Comparison of ENCODE assay signal across 1 cellular context in the genomic region with DNA sequence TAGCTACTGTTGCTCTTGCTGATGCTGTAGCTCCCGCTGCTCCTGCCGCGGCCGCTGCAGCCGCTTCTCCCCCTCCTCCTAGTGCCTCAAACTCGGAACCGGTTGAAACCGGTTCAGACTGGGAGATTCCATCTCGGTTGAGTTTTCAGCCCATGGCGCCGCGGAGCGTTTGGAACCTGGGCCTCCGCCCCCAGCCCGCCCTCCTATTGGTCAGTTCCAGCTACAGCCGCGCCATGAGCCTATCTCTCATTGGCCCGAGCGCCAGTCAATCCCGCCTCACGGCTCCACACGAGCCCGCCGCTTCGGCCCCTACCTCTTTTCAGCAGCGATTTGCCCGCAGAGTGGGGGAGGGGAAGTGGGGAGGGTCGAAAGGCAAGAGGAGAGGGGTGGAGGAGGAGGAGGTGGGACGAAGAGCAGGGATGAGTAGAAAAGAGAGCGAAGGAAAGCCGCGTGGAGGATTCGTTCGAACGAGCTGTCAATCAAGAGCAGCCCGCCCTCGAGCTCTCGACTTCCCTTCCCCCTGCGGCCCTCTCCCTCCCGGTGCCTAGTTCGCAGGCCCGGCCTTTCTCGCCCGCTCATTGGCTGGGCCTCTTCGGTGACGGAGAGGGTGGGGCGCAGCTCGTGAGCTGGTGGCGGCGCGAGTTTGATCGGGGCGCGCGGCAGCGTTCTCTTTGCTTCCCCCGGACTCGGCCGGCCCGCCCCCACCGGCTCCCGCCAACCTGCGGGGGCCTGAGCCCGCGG.
TF ChIP-seq lines count a peak whose summit lies in the region.

A gene with protein sequence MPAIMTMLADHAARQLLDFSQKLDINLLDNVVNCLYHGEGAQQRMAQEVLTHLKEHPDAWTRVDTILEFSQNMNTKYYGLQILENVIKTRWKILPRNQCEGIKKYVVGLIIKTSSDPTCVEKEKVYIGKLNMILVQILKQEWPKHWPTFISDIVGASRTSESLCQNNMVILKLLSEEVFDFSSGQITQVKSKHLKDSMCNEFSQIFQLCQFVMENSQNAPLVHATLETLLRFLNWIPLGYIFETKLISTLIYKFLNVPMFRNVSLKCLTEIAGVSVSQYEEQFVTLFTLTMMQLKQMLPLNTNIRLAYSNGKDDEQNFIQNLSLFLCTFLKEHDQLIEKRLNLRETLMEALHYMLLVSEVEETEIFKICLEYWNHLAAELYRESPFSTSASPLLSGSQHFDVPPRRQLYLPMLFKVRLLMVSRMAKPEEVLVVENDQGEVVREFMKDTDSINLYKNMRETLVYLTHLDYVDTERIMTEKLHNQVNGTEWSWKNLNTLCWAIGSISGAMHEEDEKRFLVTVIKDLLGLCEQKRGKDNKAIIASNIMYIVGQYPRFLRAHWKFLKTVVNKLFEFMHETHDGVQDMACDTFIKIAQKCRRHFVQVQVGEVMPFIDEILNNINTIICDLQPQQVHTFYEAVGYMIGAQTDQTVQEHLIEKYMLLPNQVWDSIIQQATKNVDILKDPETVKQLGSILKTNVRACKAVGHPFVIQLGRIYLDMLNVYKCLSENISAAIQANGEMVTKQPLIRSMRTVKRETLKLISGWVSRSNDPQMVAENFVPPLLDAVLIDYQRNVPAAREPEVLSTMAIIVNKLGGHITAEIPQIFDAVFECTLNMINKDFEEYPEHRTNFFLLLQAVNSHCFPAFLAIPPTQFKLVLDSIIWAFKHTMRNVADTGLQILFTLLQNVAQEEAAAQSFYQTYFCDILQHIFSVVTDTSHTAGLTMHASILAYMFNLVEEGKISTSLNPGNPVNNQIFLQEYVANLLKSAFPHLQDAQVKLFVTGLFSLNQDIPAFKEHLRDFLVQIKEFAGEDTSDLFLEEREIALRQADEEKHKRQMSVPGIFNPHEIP (N-terminal part only) (minus strand): TSS at position 178 of the 741 bp plus-strand sequence. CDS start 4,459 bp downstream, outside the sequence.

TF ChIP-seq in HepG2, 621 proteins besides CTCF, POLR2A, EP300 and RAD21 (continued from another document and continues in another):
- TF ChIP-seq, protein P1, sequence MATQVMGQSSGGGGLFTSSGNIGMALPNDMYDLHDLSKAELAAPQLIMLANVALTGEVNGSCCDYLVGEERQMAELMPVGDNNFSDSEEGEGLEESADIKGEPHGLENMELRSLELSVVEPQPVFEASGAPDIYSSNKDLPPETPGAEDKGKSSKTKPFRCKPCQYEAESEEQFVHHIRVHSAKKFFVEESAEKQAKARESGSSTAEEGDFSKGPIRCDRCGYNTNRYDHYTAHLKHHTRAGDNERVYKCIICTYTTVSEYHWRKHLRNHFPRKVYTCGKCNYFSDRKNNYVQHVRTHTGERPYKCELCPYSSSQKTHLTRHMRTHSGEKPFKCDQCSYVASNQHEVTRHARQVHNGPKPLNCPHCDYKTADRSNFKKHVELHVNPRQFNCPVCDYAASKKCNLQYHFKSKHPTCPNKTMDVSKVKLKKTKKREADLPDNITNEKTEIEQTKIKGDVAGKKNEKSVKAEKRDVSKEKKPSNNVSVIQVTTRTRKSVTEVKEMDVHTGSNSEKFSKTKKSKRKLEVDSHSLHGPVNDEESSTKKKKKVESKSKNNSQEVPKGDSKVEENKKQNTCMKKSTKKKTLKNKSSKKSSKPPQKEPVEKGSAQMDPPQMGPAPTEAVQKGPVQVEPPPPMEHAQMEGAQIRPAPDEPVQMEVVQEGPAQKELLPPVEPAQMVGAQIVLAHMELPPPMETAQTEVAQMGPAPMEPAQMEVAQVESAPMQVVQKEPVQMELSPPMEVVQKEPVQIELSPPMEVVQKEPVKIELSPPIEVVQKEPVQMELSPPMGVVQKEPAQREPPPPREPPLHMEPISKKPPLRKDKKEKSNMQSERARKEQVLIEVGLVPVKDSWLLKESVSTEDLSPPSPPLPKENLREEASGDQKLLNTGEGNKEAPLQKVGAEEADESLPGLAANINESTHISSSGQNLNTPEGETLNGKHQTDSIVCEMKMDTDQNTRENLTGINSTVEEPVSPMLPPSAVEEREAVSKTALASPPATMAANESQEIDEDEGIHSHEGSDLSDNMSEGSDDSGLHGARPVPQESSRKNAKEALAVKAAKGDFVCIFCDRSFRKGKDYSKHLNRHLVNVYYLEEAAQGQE (IDR thresholded peaks at IDR 0.05; ENCODE audit: borderline replicate concordance in 1 of 2, low read depth in 1 of 2, low read length in 2 of 2), result peak in 1 of 2 experiments; percentile 18; a peak in 1 of 4 replicates
- TF ChIP-seq ZFP36 (IDR thresholded peaks at IDR 0.05; ENCODE audit: borderline replicate concordance, low read depth, low read length, partially characterized antibody), result no peak
- TF ChIP-seq ZNF567 (CRISPR knock-in tag; IDR thresholded peaks at IDR 0.05; ENCODE audit: borderline replicate concordance), result peak; percentile 56; the same call in 1 of the 2 replicates
- TF ChIP-seq MEF2D (CRISPR knock-in tag; IDR thresholded peaks at IDR 0.05), result peak; percentile 23; the same call in 1 of the 2 replicates
- 0 out of 2 replicates have a peak, but pooled peaks have one; percentile 57 for TF ChIP-seq NCOA1 (CRISPR knock-in tag; IDR thresholded peaks at IDR 0.05)
- peak; percentile 53; the same call in 1 of the 2 replicates for TF ChIP-seq NFKB2 (CRISPR knock-in tag; IDR thresholded peaks at IDR 0.05; ENCODE audit: borderline replicate concordance)
- TF ChIP-seq ZNF337 (CRISPR knock-in tag; IDR thresholded peaks at IDR 0.05; ENCODE audit: borderline replicate concordance, low read depth), result peak; percentile 75; the same call in 1 of the 2 replicates
- peak; percentile 90 for TF ChIP-seq BHLHE40 (IDR thresholded peaks at IDR 0.05; ENCODE audit: low read length)
- peak; percentile 42; the same call in 1 of the 2 replicates for TF ChIP-seq IRX3 (CRISPR knock-in tag; IDR thresholded peaks at IDR 0.05; ENCODE audit: borderline replicate concordance, low read depth)
- peak; percentile 73; the same call in 1 of the 2 replicates for TF ChIP-seq PITX1 (CRISPR knock-in tag; IDR thresholded peaks at IDR 0.05)
- peak; percentile 67; the same call in 1 of the 2 replicates for TF ChIP-seq KDM3A (CRISPR knock-in tag; IDR thresholded peaks at IDR 0.05; ENCODE audit: low read depth)
- TF ChIP-seq, protein P2, sequence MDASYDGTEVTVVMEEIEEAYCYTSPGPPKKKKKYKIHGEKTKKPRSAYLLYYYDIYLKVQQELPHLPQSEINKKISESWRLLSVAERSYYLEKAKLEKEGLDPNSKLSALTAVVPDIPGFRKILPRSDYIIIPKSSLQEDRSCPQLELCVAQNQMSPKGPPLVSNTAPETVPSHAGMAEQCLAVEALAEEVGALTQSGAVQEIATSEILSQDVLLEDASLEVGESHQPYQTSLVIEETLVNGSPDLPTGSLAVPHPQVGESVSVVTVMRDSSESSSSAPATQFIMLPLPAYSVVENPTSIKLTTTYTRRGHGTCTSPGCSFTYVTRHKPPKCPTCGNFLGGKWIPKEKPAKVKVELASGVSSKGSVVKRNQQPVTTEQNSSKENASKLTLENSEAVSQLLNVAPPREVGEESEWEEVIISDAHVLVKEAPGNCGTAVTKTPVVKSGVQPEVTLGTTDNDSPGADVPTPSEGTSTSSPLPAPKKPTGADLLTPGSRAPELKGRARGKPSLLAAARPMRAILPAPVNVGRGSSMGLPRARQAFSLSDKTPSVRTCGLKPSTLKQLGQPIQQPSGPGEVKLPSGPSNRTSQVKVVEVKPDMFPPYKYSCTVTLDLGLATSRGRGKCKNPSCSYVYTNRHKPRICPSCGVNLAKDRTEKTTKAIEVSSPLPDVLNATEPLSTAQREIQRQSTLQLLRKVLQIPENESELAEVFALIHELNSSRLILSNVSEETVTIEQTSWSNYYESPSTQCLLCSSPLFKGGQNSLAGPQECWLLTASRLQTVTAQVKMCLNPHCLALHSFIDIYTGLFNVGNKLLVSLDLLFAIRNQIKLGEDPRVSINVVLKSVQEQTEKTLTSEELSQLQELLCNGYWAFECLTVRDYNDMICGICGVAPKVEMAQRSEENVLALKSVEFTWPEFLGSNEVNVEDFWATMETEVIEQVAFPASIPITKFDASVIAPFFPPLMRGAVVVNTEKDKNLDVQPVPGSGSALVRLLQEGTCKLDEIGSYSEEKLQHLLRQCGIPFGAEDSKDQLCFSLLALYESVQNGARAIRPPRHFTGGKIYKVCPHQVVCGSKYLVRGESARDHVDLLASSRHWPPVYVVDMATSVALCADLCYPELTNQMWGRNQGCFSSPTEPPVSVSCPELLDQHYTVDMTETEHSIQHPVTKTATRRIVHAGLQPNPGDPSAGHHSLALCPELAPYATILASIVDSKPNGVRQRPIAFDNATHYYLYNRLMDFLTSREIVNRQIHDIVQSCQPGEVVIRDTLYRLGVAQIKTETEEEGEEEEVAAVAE (CRISPR knock-in tag; IDR thresholded peaks at IDR 0.05; ENCODE audit: borderline replicate concordance), result 0 out of 2 replicates have a peak, but pooled peaks have one; percentile 66
- no peak for TF ChIP-seq SUZ12 (IDR thresholded peaks at IDR 0.05; ENCODE audit: low read depth, low read length)
- TF ChIP-seq KLF15 (CRISPR knock-in tag; IDR thresholded peaks at IDR 0.05; ENCODE audit: borderline replicate concordance), result peak; percentile 53; the same call in 1 of the 2 replicates
- TF ChIP-seq TMF1 (CRISPR knock-in tag; IDR thresholded peaks at IDR 0.05; ENCODE audit: low read depth), result peak; percentile 26; the same call in 1 of the 2 replicates
- TF ChIP-seq DNMT1 (CRISPR knock-in tag; IDR thresholded peaks at IDR 0.05), result no peak
- TF ChIP-seq CAMTA2 (CRISPR knock-in tag; IDR thresholded peaks at IDR 0.05; ENCODE audit: borderline replicate concordance), result 0 out of 2 replicates have a peak, but pooled peaks have one; percentile 61
- peak; percentile 62; the same call in 1 of the 2 replicates for TF ChIP-seq HOXA5 (CRISPR knock-in tag; IDR thresholded peaks at IDR 0.05)
- no peak; the same call in 1 of the 2 replicates for TF ChIP-seq ZNF605 (CRISPR knock-in tag; IDR thresholded peaks at IDR 0.05)
- TF ChIP-seq, protein P3, sequence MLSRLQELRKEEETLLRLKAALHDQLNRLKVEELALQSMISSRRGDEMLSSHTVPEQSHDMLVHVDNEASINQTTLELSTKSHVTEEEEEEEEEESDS (CRISPR knock-in tag; IDR thresholded peaks at IDR 0.05; ENCODE audit: borderline replicate concordance), result no peak
- TF ChIP-seq ZNF501 (CRISPR knock-in tag; IDR thresholded peaks at IDR 0.05), result peak; percentile 98
- peak; percentile 88 for TF ChIP-seq ATF1 (CRISPR knock-in tag; IDR thresholded peaks at IDR 0.05)
- 0 out of 2 replicates have a peak, but pooled peaks have one; percentile 60 for TF ChIP-seq ZNF589 (CRISPR knock-in tag; conservative IDR thresholded peaks at IDR 0.05)
- TF ChIP-seq ZNF326 (CRISPR knock-in tag; IDR thresholded peaks at IDR 0.05; ENCODE audit: borderline replicate concordance), result no peak
- TF ChIP-seq HNRNPK (IDR thresholded peaks at IDR 0.05; ENCODE audit: low read depth, low read length, poor library complexity, severe bottlenecking), result peak; percentile 81
- TF ChIP-seq, protein P4, sequence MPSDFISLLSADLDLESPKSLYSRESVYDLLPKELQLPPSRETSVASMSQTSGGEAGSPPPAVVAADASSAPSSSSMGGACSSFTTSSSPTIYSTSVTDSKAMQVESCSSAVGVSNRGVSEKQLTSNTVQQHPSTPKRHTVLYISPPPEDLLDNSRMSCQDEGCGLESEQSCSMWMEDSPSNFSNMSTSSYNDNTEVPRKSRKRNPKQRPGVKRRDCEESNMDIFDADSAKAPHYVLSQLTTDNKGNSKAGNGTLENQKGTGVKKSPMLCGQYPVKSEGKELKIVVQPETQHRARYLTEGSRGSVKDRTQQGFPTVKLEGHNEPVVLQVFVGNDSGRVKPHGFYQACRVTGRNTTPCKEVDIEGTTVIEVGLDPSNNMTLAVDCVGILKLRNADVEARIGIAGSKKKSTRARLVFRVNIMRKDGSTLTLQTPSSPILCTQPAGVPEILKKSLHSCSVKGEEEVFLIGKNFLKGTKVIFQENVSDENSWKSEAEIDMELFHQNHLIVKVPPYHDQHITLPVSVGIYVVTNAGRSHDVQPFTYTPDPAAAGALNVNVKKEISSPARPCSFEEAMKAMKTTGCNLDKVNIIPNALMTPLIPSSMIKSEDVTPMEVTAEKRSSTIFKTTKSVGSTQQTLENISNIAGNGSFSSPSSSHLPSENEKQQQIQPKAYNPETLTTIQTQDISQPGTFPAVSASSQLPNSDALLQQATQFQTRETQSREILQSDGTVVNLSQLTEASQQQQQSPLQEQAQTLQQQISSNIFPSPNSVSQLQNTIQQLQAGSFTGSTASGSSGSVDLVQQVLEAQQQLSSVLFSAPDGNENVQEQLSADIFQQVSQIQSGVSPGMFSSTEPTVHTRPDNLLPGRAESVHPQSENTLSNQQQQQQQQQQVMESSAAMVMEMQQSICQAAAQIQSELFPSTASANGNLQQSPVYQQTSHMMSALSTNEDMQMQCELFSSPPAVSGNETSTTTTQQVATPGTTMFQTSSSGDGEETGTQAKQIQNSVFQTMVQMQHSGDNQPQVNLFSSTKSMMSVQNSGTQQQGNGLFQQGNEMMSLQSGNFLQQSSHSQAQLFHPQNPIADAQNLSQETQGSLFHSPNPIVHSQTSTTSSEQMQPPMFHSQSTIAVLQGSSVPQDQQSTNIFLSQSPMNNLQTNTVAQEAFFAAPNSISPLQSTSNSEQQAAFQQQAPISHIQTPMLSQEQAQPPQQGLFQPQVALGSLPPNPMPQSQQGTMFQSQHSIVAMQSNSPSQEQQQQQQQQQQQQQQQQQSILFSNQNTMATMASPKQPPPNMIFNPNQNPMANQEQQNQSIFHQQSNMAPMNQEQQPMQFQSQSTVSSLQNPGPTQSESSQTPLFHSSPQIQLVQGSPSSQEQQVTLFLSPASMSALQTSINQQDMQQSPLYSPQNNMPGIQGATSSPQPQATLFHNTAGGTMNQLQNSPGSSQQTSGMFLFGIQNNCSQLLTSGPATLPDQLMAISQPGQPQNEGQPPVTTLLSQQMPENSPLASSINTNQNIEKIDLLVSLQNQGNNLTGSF (CRISPR knock-in tag; IDR thresholded peaks at IDR 0.05), result peak; percentile 72
- TF ChIP-seq, protein P5, sequence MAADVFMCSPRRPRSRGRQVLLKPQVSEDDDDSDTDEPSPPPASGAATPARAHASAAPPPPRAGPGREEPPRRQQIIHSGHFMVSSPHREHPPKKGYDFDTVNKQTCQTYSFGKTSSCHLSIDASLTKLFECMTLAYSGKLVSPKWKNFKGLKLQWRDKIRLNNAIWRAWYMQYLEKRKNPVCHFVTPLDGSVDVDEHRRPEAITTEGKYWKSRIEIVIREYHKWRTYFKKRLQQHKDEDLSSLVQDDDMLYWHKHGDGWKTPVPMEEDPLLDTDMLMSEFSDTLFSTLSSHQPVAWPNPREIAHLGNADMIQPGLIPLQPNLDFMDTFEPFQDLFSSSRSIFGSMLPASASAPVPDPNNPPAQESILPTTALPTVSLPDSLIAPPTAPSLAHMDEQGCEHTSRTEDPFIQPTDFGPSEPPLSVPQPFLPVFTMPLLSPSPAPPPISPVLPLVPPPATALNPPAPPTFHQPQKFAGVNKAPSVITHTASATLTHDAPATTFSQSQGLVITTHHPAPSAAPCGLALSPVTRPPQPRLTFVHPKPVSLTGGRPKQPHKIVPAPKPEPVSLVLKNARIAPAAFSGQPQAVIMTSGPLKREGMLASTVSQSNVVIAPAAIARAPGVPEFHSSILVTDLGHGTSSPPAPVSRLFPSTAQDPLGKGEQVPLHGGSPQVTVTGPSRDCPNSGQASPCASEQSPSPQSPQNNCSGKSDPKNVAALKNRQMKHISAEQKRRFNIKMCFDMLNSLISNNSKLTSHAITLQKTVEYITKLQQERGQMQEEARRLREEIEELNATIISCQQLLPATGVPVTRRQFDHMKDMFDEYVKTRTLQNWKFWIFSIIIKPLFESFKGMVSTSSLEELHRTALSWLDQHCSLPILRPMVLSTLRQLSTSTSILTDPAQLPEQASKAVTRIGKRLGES (CRISPR knock-in tag; IDR thresholded peaks at IDR 0.05; ENCODE audit: borderline replicate concordance), result 0 out of 2 replicates have a peak, but pooled peaks have one; percentile 41
- TF ChIP-seq REPIN1 (CRISPR knock-in tag; IDR thresholded peaks at IDR 0.05; ENCODE audit: borderline replicate concordance, low read depth), result peak; percentile 97
- TF ChIP-seq ZNF547 (CRISPR knock-in tag; IDR thresholded peaks at IDR 0.05), result peak; percentile 58
- TF ChIP-seq CCDC6 (CRISPR knock-in tag; IDR thresholded peaks at IDR 0.05), result peak; percentile 48
